18 cellular contexts compared by ENCODE assay signal in genomic region chr1:201827321-201828281, GRCh38. TPM values are rescaled to one million over a fixed set of nuclear protein-coding genes. Genes with fewer than 3 reads are reported as not detected.
DNase-seq lines count a peak whose midpoint lies in the region; ATAC-seq, FAIRE-seq and TF ChIP-seq lines count a peak whose summit lies in the region.
"Had no signal": no experiment of that assay in that cellular context is flagged by ENCODE, and none has a peak within 500 bp of the region (broad histone marks: within the 10 kb centered on the region; RNA-seq: fewer than 3 reads in every experiment).

No MANE protein-coding gene starts in this region.

- peaks cover 31 to 43% (median 37%) of the 10 kb centered on the region in 10 experiments for H3K4me1 ChIP-seq in BLaER1 treated with 17β-estradiol and CSF1 and Interleukin-3, amounts not matched to agents 10 nM and 100 nM
- 0 out of 2 replicates have a peak, but pooled peaks cover 3% of the 10 kb centered on the region for H3K4me1 ChIP-seq in HEK293 (ENCODE audit: control insufficient read depth, insufficient read depth, low read length)
- H3K4me1 ChIP-seq: foreskin keratinocyte had no signal

- H3K9me3 ChIP-seq in BLaER1 treated with 17β-estradiol and CSF1 and Interleukin-3, amounts not matched to agents 10 nM and 100 nM (replicated peaks in 1 of 11): no peaks in the 10 kb centered on the region
- no peaks in the 10 kb centered on the region for H3K9me3 ChIP-seq in HEK293 (ENCODE audit: control insufficient read depth, insufficient read depth, low read depth, low read length)
- H3K9me3 ChIP-seq: testis had no signal

- intact Hi-C loops in lower leg skin (cut with DNase I; ENCODE audit: low total_unique reads): no loop called here
- intact Hi-C loops in activated CD4-positive, alpha-beta T cell treated with anti-CD3 and anti-CD28 coated beads, Interleukin-2, amount 10 ng/mL, durations not matched to agents 24 days and 14 days (cut with micrococcal nuclease): loop anchor here (2.0 kb wide), 1 partner anchor 321 kb away; the partner anchor contains the start of gene CSRP1

- DNase-seq in bronchial epithelial cell (ENCODE audit: low read depth) (peak; percentile 3), lower leg skin (ENCODE audit: low spot score in 2 of 2) (no peak), NCI-H2196 (lab: John Stamatoyannopoulos, UW; ENCODE audit: unreplicated experiment) (no peak)
- DNase-seq in activated CD4-positive, alpha-beta T cell treated with anti-CD3 and anti-CD28 coated beads, Interleukin-2, amount 10 ng/mL, durations not matched to agents 24 days and 14 days: no peak
- DNase-seq: activated CD8-positive, alpha-beta memory T cell treated with anti-CD3 and anti-CD28 coated beads, Interleukin-2, amount 50 U/mL, for 48 hours; activated naive CD8-positive, alpha-beta T cell treated with anti-CD3 and anti-CD28 coated beads, Interleukin-2, amount 10 ng/mL, durations not matched to agents 7 days and 5 days; NCI-H2171 treated with DMSO at 0.1 percent for 48 hours; occipital lobe; testis had no signal

- POLR2A ChIA-PET in HEK293 (lab: Yijun Ruan, JAX): interaction anchor here (1.4 kb wide), 1 partner anchor 9 kb away, joined by 3 read pairs; no protein-coding TSS in a partner anchor

- H3K27ac Mint-ChIP-seq in nephron: peak overlapping the region in 2 of 3 experiments; percentile 41 to 92
- no peak overlapping the region for H3K27ac Mint-ChIP-seq in activated CD4-positive, alpha-beta T cell treated with anti-CD3 and anti-CD28 coated beads, Interleukin-2, amount 10 ng/mL, durations not matched to agents 24 days and 14 days
- H3K27ac Mint-ChIP-seq: activated naive CD8-positive, alpha-beta T cell treated with anti-CD3 and anti-CD28 coated beads, Interleukin-2, amount 10 ng/mL, durations not matched to agents 7 days and 5 days; dendritic cell treated with granulocyte-macrophage colony-stimulating factor and Interleukin-4, amounts not matched to agents 40 ng/mL and 50 ng/mL, for 4 days had no signal

- CTCF ChIA-PET in HEK293 (lab: Yijun Ruan, JAX): interaction anchor here (0.5 to 4.0 kb wide), 12 partner anchors 9 to 909 kb away, joined by 3 to 36 read pairs (median 3); no protein-coding TSS in a partner anchor

- H3K4me3 Mint-ChIP-seq in nephron: peak overlapping the region; percentile 95 to 97 (median 95)
- no peak overlapping the region for H3K4me3 Mint-ChIP-seq in activated CD4-positive, alpha-beta T cell treated with anti-CD3 and anti-CD28 coated beads, Interleukin-2, amount 10 ng/mL, durations not matched to agents 24 days and 14 days
- H3K4me3 Mint-ChIP-seq: dendritic cell treated with granulocyte-macrophage colony-stimulating factor and Interleukin-4, amounts not matched to agents 40 ng/mL and 50 ng/mL, for 4 days had no signal

- no peak for ATAC-seq in GM18520 (IDR thresholded peaks at IDR 0.05; ENCODE audit: unreplicated experiment)
- ATAC-seq: foreskin keratinocyte had no signal

- no peak overlapping the region for H3K4me3 ChIP-seq in BLaER1 treated with 17β-estradiol and CSF1 and Interleukin-3, amounts not matched to agents 10 nM and 100 nM
- H3K4me3 ChIP-seq in HEK293 (ENCODE audit: low read depth, low read length) (no peak overlapping the region), bronchial epithelial cell (ENCODE audit: low read depth, low read length) (no peak overlapping the region), lower leg skin (ENCODE audit: low read depth, poor library complexity, severe bottlenecking) (no peak overlapping the region)
- H3K4me3 ChIP-seq: lung, testis had no signal

- peaks cover 48% of the 10 kb centered on the region for H3K4me1 Mint-ChIP-seq in nephron
- H3K4me1 Mint-ChIP-seq in activated CD4-positive, alpha-beta T cell treated with anti-CD3 and anti-CD28 coated beads, Interleukin-2, amount 10 ng/mL, durations not matched to agents 24 days and 14 days: peaks cover 30% of the 10 kb centered on the region

- H3K36me3 Mint-ChIP-seq in nephron (ENCODE audit: low read depth): peaks cover 23% of the 10 kb centered on the region
- peaks cover 19% of the 10 kb centered on the region for H3K36me3 Mint-ChIP-seq in activated CD4-positive, alpha-beta T cell treated with anti-CD3 and anti-CD28 coated beads, Interleukin-2, amount 10 ng/mL, durations not matched to agents 24 days and 14 days (ENCODE audit: low read depth)

- H4K20me1 ChIP-seq in BLaER1 treated with 17β-estradiol and CSF1 and Interleukin-3, amounts not matched to agents 10 nM and 100 nM: peaks cover 18 to 73% (median 33%) of the 10 kb centered on the region in 11 experiments; a peak in 20 of 22 replicates

- H3K27me3 ChIP-seq in BLaER1 treated with 17β-estradiol and CSF1 and Interleukin-3, amounts not matched to agents 10 nM and 100 nM: no peaks in the 10 kb centered on the region
- H3K27me3 ChIP-seq in bronchial epithelial cell (ENCODE audit: control insufficient read depth, insufficient read depth, low read length): no peaks in the 10 kb centered on the region
- H3K27me3 ChIP-seq: foreskin keratinocyte, testis had no signal

- WGBS in lower leg skin, 2 donors: 79 to 87% methylated on average over 12 of the region's 12 CpGs

- FAIRE-seq in bronchial epithelial cell (lab: Jason Lieb, UNC): no peak
- FAIRE-seq: GM12892, HTR-8/SVneo had no signal

- peak overlapping the region in 8 of 11 experiments; percentile 48 to 80 (median 73); a peak in 14 of 22 replicates for H3K4me2 ChIP-seq in BLaER1 treated with 17β-estradiol and CSF1 and Interleukin-3, amounts not matched to agents 10 nM and 100 nM

- no peaks in the 10 kb centered on the region for H3K27me3 Mint-ChIP-seq in nephron (ENCODE audit: low read depth)
- H3K27me3 Mint-ChIP-seq in activated CD4-positive, alpha-beta T cell treated with anti-CD3 and anti-CD28 coated beads, Interleukin-2, amount 10 ng/mL, durations not matched to agents 24 days and 14 days: peaks cover 2% of the 10 kb centered on the region
- H3K27me3 Mint-ChIP-seq: activated naive CD8-positive, alpha-beta T cell treated with anti-CD3 and anti-CD28 coated beads, Interleukin-2, amount 10 ng/mL, durations not matched to agents 7 days and 5 days; dendritic cell treated with granulocyte-macrophage colony-stimulating factor and Interleukin-4, amounts not matched to agents 40 ng/mL and 50 ng/mL, for 4 days had no signal

- no peaks in the 10 kb centered on the region for H3K9me3 Mint-ChIP-seq in nephron
- H3K9me3 Mint-ChIP-seq in activated CD4-positive, alpha-beta T cell treated with anti-CD3 and anti-CD28 coated beads, Interleukin-2, amount 10 ng/mL, durations not matched to agents 24 days and 14 days: no peaks in the 10 kb centered on the region
- H3K9me3 Mint-ChIP-seq: activated naive CD8-positive, alpha-beta T cell treated with anti-CD3 and anti-CD28 coated beads, Interleukin-2, amount 10 ng/mL, durations not matched to agents 7 days and 5 days; dendritic cell treated with granulocyte-macrophage colony-stimulating factor and Interleukin-4, amounts not matched to agents 40 ng/mL and 50 ng/mL, for 4 days had no signal

- H3K36me3 ChIP-seq in BLaER1 treated with 17β-estradiol and CSF1 and Interleukin-3, amounts not matched to agents 10 nM and 100 nM: peaks cover 5 to 35% (median 17%) of the 10 kb centered on the region in 11 experiments
- H3K36me3 ChIP-seq in HEK293 (ENCODE audit: control insufficient read depth in 2 of 2, insufficient read depth in 1 of 2, low read length in 2 of 2) (peaks cover 0 to 5% of the 10 kb centered on the region in 2 experiments; a peak in 1 of 3 replicates), bronchial epithelial cell (ENCODE audit: control insufficient read depth, insufficient read depth, low read length) (no peaks in the 10 kb centered on the region)

- H3K27ac ChIP-seq in BLaER1 treated with 17β-estradiol and CSF1 and Interleukin-3, amounts not matched to agents 10 nM and 100 nM: no peak overlapping the region
- H3K27ac ChIP-seq in HEK293 (ENCODE audit: extremely low read depth, low read depth, low read length): no peak overlapping the region
- H3K27ac ChIP-seq: foreskin keratinocyte, testis had no signal

- peak overlapping the region in 1 of 11 experiments; percentile 99; a peak in 1 of 22 replicates for H3K9ac ChIP-seq in BLaER1 treated with 17β-estradiol and CSF1 and Interleukin-3, amounts not matched to agents 10 nM and 100 nM

- TF ChIP-seq POLR2A in lower leg skin (IDR thresholded peaks at IDR 0.05): no peak

- TF ChIP-seq CTCF in HEK293 (tag by site-specific recombination; IDR thresholded peaks at IDR 0.05): no peak
- no peak for TF ChIP-seq CTCF in bronchial epithelial cell (IDR thresholded peaks at IDR 0.05; ENCODE audit: insufficient read depth, low read length, severe bottlenecking)
- no peak for TF ChIP-seq CTCF in nephron (IDR thresholded peaks at IDR 0.05; ENCODE audit: unreplicated experiment in 3 of 3)
- no peak for TF ChIP-seq CTCF in lower leg skin (IDR thresholded peaks at IDR 0.05)

TF ChIP-seq in HEK293, 187 proteins besides CTCF, POLR2A, EP300 and RAD21:
- TF ChIP-seq ZNF10 (tag by site-specific recombination; IDR thresholded peaks at IDR 0.05) (no peak), ZNF121 (tag by site-specific recombination; IDR thresholded peaks at IDR 0.05) (peak; percentile 65; the same call in 1 of the 2 replicates)

RNA-seq across cellular contexts. Expression of gene IPO9, which starts 1.4 kb away (rescaled TPM):
- 10.3 and 14.0 TPM in 2 replicates for total RNA-seq in bronchial epithelial cell
- total RNA-seq in lower leg skin: 10 to 100 TPM; 12.1 to 16.3 (median 15.4) TPM
- 66.3 and 75.5 TPM in 2 replicates for total RNA-seq in activated CD4-positive, alpha-beta T cell treated with anti-CD3 and anti-CD28 coated beads, Interleukin-2, amount 10 ng/mL, durations not matched to agents 24 days and 14 days
